Comparison of ENCODE assay signal across 16 cellular contexts in genomic region chr17:43454888-43455287, GRCh38. TPM values are rescaled to one million over a fixed set of nuclear protein-coding genes. Genes with fewer than 3 reads are reported as not detected.
DNase-seq lines count a peak whose midpoint lies in the region; ATAC-seq and TF ChIP-seq lines count a peak whose summit lies in the region.
"Had no signal": no experiment of that assay in that cellular context is flagged by ENCODE, and none has a peak within 500 bp of the region (broad histone marks: within the 10 kb centered on the region; RNA-seq: fewer than 3 reads in every experiment).

No MANE protein-coding gene starts in this region.

- H3K9me3 ChIP-seq in HEK293 (ENCODE audit: control insufficient read depth, insufficient read depth, low read depth, low read length) (no peaks in the 10 kb centered on the region), right lobe of liver (no peaks in the 10 kb centered on the region)
- H3K9me3 ChIP-seq: Caco-2 had no signal

- H3K4me1 ChIP-seq in HEK293 (ENCODE audit: control insufficient read depth, insufficient read depth, low read length): no peaks in the 10 kb centered on the region
- peaks cover 0 to 70% (median 29%) of the 10 kb centered on the region in 4 donors for H3K4me1 ChIP-seq in right lobe of liver

- TF ChIP-seq CTCF in HEK293 (tag by site-specific recombination; IDR thresholded peaks at IDR 0.05) (no peak), RWPE1 (conservative IDR thresholded peaks at IDR 0.05; ENCODE audit: low read depth) (no peak), right lobe of liver (IDR thresholded peaks at IDR 0.05) (no peak), brain microvascular endothelial cell (IDR thresholded peaks at IDR 0.05; ENCODE audit: low read depth, low read length, missing control alignments) (no peak)

- no peak for DNase-seq in RWPE1 (ENCODE audit: low spot score)
- DNase-seq in right lobe of liver: no peak
- DNase-seq in brain microvascular endothelial cell: no peak
- no peak for DNase-seq in kidney tubule cell (ENCODE audit: low spot score)
- DNase-seq: Caco-2; CD4-positive, CD25-positive, alpha-beta regulatory T cell; CD8-positive, alpha-beta T cell; DMS153; DND-41; GM23248; H7; HCEC 1CT had no signal

- POLR2A ChIA-PET in HEK293 (lab: Yijun Ruan, JAX) (no interaction called here), RWPE1 (lab: Yijun Ruan, JAX; ENCODE audit: low non-redundant PET) (no interaction called here)

- 13% methylated on average over 1 of the region's 1 CpG for WGBS in right lobe of liver (ENCODE audit: insufficient coverage, low coverage, low lambda C conversion rate, missing lambda C conversion rate)

- CTCF ChIA-PET in HEK293 (lab: Yijun Ruan, JAX) (interaction anchor here (1.1 to 1.2 kb wide), 2 partner anchors 27 to 29 kb away, joined by 3 read pairs; partner anchors contain the start of gene DHX8), RWPE1 (lab: Yijun Ruan, JAX) (interaction anchor here (0.6 kb wide), 1 partner anchor 74 kb away, joined by 3 read pairs; no protein-coding TSS in a partner anchor)

- H3K36me3 ChIP-seq in HEK293 (ENCODE audit: control insufficient read depth in 2 of 2, insufficient read depth in 1 of 2, low read length in 2 of 2): no peaks in the 10 kb centered on the region
- no peaks in the 10 kb centered on the region for H3K36me3 ChIP-seq in right lobe of liver
- H3K36me3 ChIP-seq in brain microvascular endothelial cell (replicated peaks): no peaks in the 10 kb centered on the region
- H3K36me3 ChIP-seq: BLaER1 had no signal

- ATAC-seq in right lobe of liver (peak in 2 of 4 donors; percentile 9 to 12), GM19035 (IDR thresholded peaks at IDR 0.05; ENCODE audit: unreplicated experiment) (no peak)
- ATAC-seq: CD8-positive, alpha-beta T cell had no signal

- H3K27me3 ChIP-seq in right lobe of liver (no peaks in the 10 kb centered on the region), brain microvascular endothelial cell (replicated peaks) (no peaks in the 10 kb centered on the region)
- H3K27me3 ChIP-seq: BLaER1 had no signal

- H3K27ac ChIP-seq in HEK293 (ENCODE audit: extremely low read depth, low read depth, low read length) (no peak overlapping the region), RWPE1 (peak overlapping the region; percentile 51), right lobe of liver (peak overlapping the region; percentile 11 to 83 (median 70)), brain microvascular endothelial cell (no peak overlapping the region)
- H3K27ac ChIP-seq: BLaER1, C4-2B, GM23248 had no signal

- intact Hi-C loops in right lobe of liver (cut with DNase I): no loop called here

- in situ Hi-C loops in brain microvascular endothelial cell (cut with HindIII; ENCODE audit: low pct_ligation_motif_present, low sequenced_read_pairs): no loop called here

- no peak overlapping the region for H3K4me3 ChIP-seq in HEK293 (ENCODE audit: low read depth, low read length)
- H3K4me3 ChIP-seq in right lobe of liver: no peak overlapping the region
- no peak overlapping the region for H3K4me3 ChIP-seq in brain microvascular endothelial cell (ENCODE audit: low read depth, low read length)
- H3K4me3 ChIP-seq: BLaER1, GM23248 had no signal

- TF ChIP-seq POLR2A in right lobe of liver (IDR thresholded peaks at IDR 0.05): no peak

TF ChIP-seq in HEK293, 187 proteins besides CTCF, POLR2A, EP300 and RAD21:
- TF ChIP-seq ZNF426 (tag by site-specific recombination; IDR thresholded peaks at IDR 0.05) (no peak), ZNF214 (tag by site-specific recombination; IDR thresholded peaks at IDR 0.05; ENCODE audit: borderline replicate concordance) (no peak), MZF1 (tag by site-specific recombination; IDR thresholded peaks at IDR 0.05; ENCODE audit: borderline replicate concordance) (peak; percentile 99), ZNF555 (tag by site-specific recombination; conservative IDR thresholded peaks at IDR 0.05) (no peak), ZNF280C (tag by site-specific recombination; IDR thresholded peaks at IDR 0.05) (no peak)

RNA-seq across cellular contexts. Expression of gene DHX8, which starts 28.9 kb away (rescaled TPM):
- total RNA-seq in right lobe of liver: 10 to 100 TPM; 14.1 to 18.6 (median 17.5) TPM

RNA-seq across cellular contexts. Expression of gene ARL4D, which starts 56.1 kb away (rescaled TPM):
- 10 to 100 TPM; 10.9 to 31.8 (median 13.2) TPM for total RNA-seq in right lobe of liver

Comparison
In these comparisons a context has a peak if more than half of its experiments do, and no peak if none do; other contexts are left out.
1. H3K27ac ChIP-seq: peak in RWPE1 (single experiment) and right lobe of liver (3 of 3); none in HEK293 (single experiment) and brain microvascular endothelial cell (single experiment).